Comparison of ENCODE assay signal across 8 cellular contexts in genomic region chr2:69645026-69645425, GRCh38. TPM values are rescaled to one million over a fixed set of nuclear protein-coding genes. Genes with fewer than 3 reads are reported as not detected.
DNase-seq lines count a peak whose midpoint lies in the region; ATAC-seq and TF ChIP-seq lines count a peak whose summit lies in the region.

No MANE protein-coding gene starts in this region.

- peaks cover 0 to 12% (median 4%) of the 10 kb centered on the region in 11 experiments; a peak in 8 of 22 replicates for H3K36me3 ChIP-seq in BLaER1 treated with 17β-estradiol and CSF1 and Interleukin-3, amounts not matched to agents 10 nM and 100 nM
- H3K36me3 ChIP-seq in HUES48 (ENCODE audit: control insufficient read depth, insufficient read depth, low read length) (no peaks in the 10 kb centered on the region), kidney epithelial cell (ENCODE audit: control insufficient read depth, insufficient read depth, low read length) (no peaks in the 10 kb centered on the region), suprapubic skin (no peaks in the 10 kb centered on the region)

- H3K36me3 Mint-ChIP-seq in activated naive CD8-positive, alpha-beta T cell: no peaks in the 10 kb centered on the region

- DNase-seq in kidney epithelial cell (ENCODE audit: low read depth) (no peak), suprapubic skin (ENCODE audit: low spot score in 2 of 2) (no peak), dedifferentiated amniotic fluid mesenchymal stem cell (ENCODE audit: extremely low spot score) (no peak)
- no peak for DNase-seq in stimulated activated CD4-positive, alpha-beta T cell treated with anti-CD3 and anti-CD28 coated beads, Interleukin-15, amount 100 ng/mL, for 24 hours

- TF ChIP-seq EP300 in suprapubic skin (IDR thresholded peaks at IDR 0.05): no peak

- H3K9me3 Mint-ChIP-seq in activated naive CD8-positive, alpha-beta T cell (ENCODE audit: low read depth): no peaks in the 10 kb centered on the region

- ATAC-seq in GM18511 (IDR thresholded peaks at IDR 0.05; ENCODE audit: unreplicated experiment): no peak

- no peaks in the 10 kb centered on the region for H3K27me3 ChIP-seq in BLaER1 treated with 17β-estradiol and CSF1 and Interleukin-3, amounts not matched to agents 10 nM and 100 nM
- H3K27me3 ChIP-seq in HUES48 (ENCODE audit: control insufficient read depth, insufficient read depth, low read length) (no peaks in the 10 kb centered on the region), kidney epithelial cell (ENCODE audit: control insufficient read depth, insufficient read depth, low read length) (no peaks in the 10 kb centered on the region), suprapubic skin (no peaks in the 10 kb centered on the region)

- H3K9ac ChIP-seq in BLaER1 treated with 17β-estradiol and CSF1 and Interleukin-3, amounts not matched to agents 10 nM and 100 nM: peak overlapping the region; percentile 89 to 98 (median 95)
- no peak overlapping the region for H3K9ac ChIP-seq in HUES48 (ENCODE audit: low read depth, low read length)

- H3K27ac ChIP-seq in BLaER1 treated with 17β-estradiol and CSF1 and Interleukin-3, amounts not matched to agents 10 nM and 100 nM: peak overlapping the region; percentile 90 to 99 (median 95); a peak in 20 of 22 replicates
- H3K27ac ChIP-seq in HUES48 (ENCODE audit: low read depth, low read length) (no peak overlapping the region), suprapubic skin (peak overlapping the region; percentile 93)

- H3K4me3 Mint-ChIP-seq in activated naive CD8-positive, alpha-beta T cell: peak overlapping the region; percentile 93

- peak overlapping the region; percentile 84 to 98 (median 93) for H3K4me3 ChIP-seq in BLaER1 treated with 17β-estradiol and CSF1 and Interleukin-3, amounts not matched to agents 10 nM and 100 nM
- peak overlapping the region; percentile 100; the same call in 1 of the 2 replicates for H3K4me3 ChIP-seq in HUES48 (ENCODE audit: low read depth, low read length)
- peak overlapping the region; percentile 88 for H3K4me3 ChIP-seq in kidney epithelial cell (ENCODE audit: low read depth, low read length)
- H3K4me3 ChIP-seq in suprapubic skin: peak overlapping the region; percentile 72

- 6% methylated on average over 7 of the region's 7 CpGs for WGBS in suprapubic skin

- peaks cover 56 to 70% (median 62%) of the 10 kb centered on the region in 10 experiments for H3K4me1 ChIP-seq in BLaER1 treated with 17β-estradiol and CSF1 and Interleukin-3, amounts not matched to agents 10 nM and 100 nM
- H3K4me1 ChIP-seq in HUES48 (ENCODE audit: control insufficient read depth, insufficient read depth, low read length) (peaks cover 31% of the 10 kb centered on the region), suprapubic skin (peaks cover 50% of the 10 kb centered on the region)

- peak overlapping the region; percentile 83 to 96 (median 90) for H3K4me2 ChIP-seq in BLaER1 treated with 17β-estradiol and CSF1 and Interleukin-3, amounts not matched to agents 10 nM and 100 nM

- H3K27me3 Mint-ChIP-seq in activated naive CD8-positive, alpha-beta T cell: no peaks in the 10 kb centered on the region

- peaks cover 62% of the 10 kb centered on the region for H3K4me1 Mint-ChIP-seq in activated naive CD8-positive, alpha-beta T cell (ENCODE audit: low read depth)

- H3K27ac Mint-ChIP-seq in activated naive CD8-positive, alpha-beta T cell: peak overlapping the region; percentile 96

- peaks cover 5 to 20% (median 18%) of the 10 kb centered on the region in 11 experiments; a peak in 16 of 22 replicates for H4K20me1 ChIP-seq in BLaER1 treated with 17β-estradiol and CSF1 and Interleukin-3, amounts not matched to agents 10 nM and 100 nM

- H3K9me3 ChIP-seq in BLaER1 treated with 17β-estradiol and CSF1 and Interleukin-3, amounts not matched to agents 10 nM and 100 nM (replicated peaks in 1 of 11): no peaks in the 10 kb centered on the region
- H3K9me3 ChIP-seq in HUES48 (ENCODE audit: control insufficient read depth, insufficient read depth, low read length) (no peaks in the 10 kb centered on the region), suprapubic skin (no peaks in the 10 kb centered on the region)

- TF ChIP-seq CTCF in kidney epithelial cell (IDR thresholded peaks at IDR 0.05; ENCODE audit: insufficient read depth, low read length, poor library complexity, severe bottlenecking) (no peak), suprapubic skin (IDR thresholded peaks at IDR 0.05) (no peak)

- TF ChIP-seq POLR2A in suprapubic skin (IDR thresholded peaks at IDR 0.05): no peak

RNA-seq across cellular contexts. Expression of gene AAK1, which starts 1.5 kb away (rescaled TPM):
- 32.5 and 54.3 TPM in 2 replicates for total RNA-seq in kidney epithelial cell
- total RNA-seq in suprapubic skin: 10 to 100 TPM; 26.4 to 48.4 (median 32.7) TPM
